26 cellular contexts compared by ENCODE assay signal in genomic region chrX:96540111-96540631, GRCh38.
DNase-seq lines count a peak whose midpoint lies in the region; ATAC-seq and TF ChIP-seq lines count a peak whose summit lies in the region.
"Had no signal": no experiment of that assay in that cellular context is flagged by ENCODE, and none has a peak within 500 bp of the region (broad histone marks: within the 10 kb centered on the region; RNA-seq: fewer than 3 reads in every experiment).

No MANE protein-coding gene starts in this region.

- H3K36me3 Mint-ChIP-seq in endodermal cell (ENCODE audit: low read depth) = no peaks in the 10 kb centered on the region
- H3K36me3 Mint-ChIP-seq: CD8-positive, alpha-beta memory T cell; memory B cell; stimulated activated effector memory CD8-positive, alpha-beta T cell treated with anti-CD3 and anti-CD28 coated beads, Interleukin-12 subunit alpha, Interleukin-12 subunit beta, amount 100 ng/mL, for 72 hours had no signal

- TF ChIP-seq CTCF in NB4 (IDR thresholded peaks at IDR 0.05; ENCODE audit: low read depth, low read length) (no peak), endodermal cell (conservative IDR thresholded peaks at IDR 0.05) (no peak)

- no peak overlapping the region for H3K4me3 ChIP-seq in NB4 (ENCODE audit: low read depth, low read length)
- H3K4me3 ChIP-seq in endodermal cell (ENCODE audit: low read length) = no peak overlapping the region
- H3K4me3 ChIP-seq: A549, MG63 had no signal

- ATAC-seq in HG03159 (IDR thresholded peaks at IDR 0.05; ENCODE audit: unreplicated experiment) (peak; percentile 72), GM19023 (IDR thresholded peaks at IDR 0.05; ENCODE audit: unreplicated experiment) (no peak), SK-N-SH treated with all-trans-retinoic acid at 6 μM for 48 hours (no peak)
- ATAC-seq: A549; stimulated activated effector memory CD8-positive, alpha-beta T cell treated with anti-CD3 and anti-CD28 coated beads, Interleukin-12 subunit alpha, Interleukin-12 subunit beta, amount 100 ng/mL, for 72 hours had no signal

- no peaks in the 10 kb centered on the region for H3K9me3 Mint-ChIP-seq in endodermal cell
- H3K9me3 Mint-ChIP-seq: activated B cell treated with CpG ODN at 0.5 μM for 24 hours; activated naive CD4-positive, alpha-beta T cell treated with anti-CD3 and anti-CD28 coated beads for 36 hours; CD8-positive, alpha-beta memory T cell; memory B cell; stimulated activated effector memory CD8-positive, alpha-beta T cell treated with anti-CD3 and anti-CD28 coated beads, Interleukin-12 subunit alpha, Interleukin-12 subunit beta, amount 100 ng/mL, for 72 hours had no signal

- WGBS in endodermal cell (ENCODE audit: insufficient coverage in 1 of 2, insufficient read length in 1 of 2), 2 experiments = 88% methylated on average over 1 of the region's 2 CpGs; no CpG with 5 or more reads in 1 of the 2 experiments

- H3K4me1 Mint-ChIP-seq in endodermal cell = peaks cover 47% of the 10 kb centered on the region
- H3K4me1 Mint-ChIP-seq: activated B cell treated with CpG ODN at 0.5 μM for 24 hours; B cell; CD8-positive, alpha-beta memory T cell; memory B cell; stimulated activated effector memory CD8-positive, alpha-beta T cell treated with anti-CD3 and anti-CD28 coated beads, Interleukin-12 subunit alpha, Interleukin-12 subunit beta, amount 100 ng/mL, for 72 hours had no signal

- H3K27ac ChIP-seq in endodermal cell (ENCODE audit: low read depth, low read length) = no peak overlapping the region
- H3K27ac ChIP-seq: A549 had no signal

- H3K9ac ChIP-seq in endodermal cell (ENCODE audit: extremely low read depth, low read length, poor library complexity, severe bottlenecking) = no peak overlapping the region

- H3K4me3 Mint-ChIP-seq in endodermal cell = no peak overlapping the region
- H3K4me3 Mint-ChIP-seq: activated B cell treated with CpG ODN at 0.5 μM for 24 hours; activated naive CD4-positive, alpha-beta T cell treated with anti-CD3 and anti-CD28 coated beads for 36 hours; B cell; CD8-positive, alpha-beta memory T cell; memory B cell; stimulated activated effector memory CD8-positive, alpha-beta T cell treated with anti-CD3 and anti-CD28 coated beads, Interleukin-12 subunit alpha, Interleukin-12 subunit beta, amount 100 ng/mL, for 72 hours had no signal

- no peak for TF ChIP-seq POLR2A in NB4 (IDR thresholded peaks at IDR 0.05; ENCODE audit: extremely low read depth, insufficient read length)

- no peaks in the 10 kb centered on the region for H3K27me3 Mint-ChIP-seq in endodermal cell (ENCODE audit: insufficient read depth)
- H3K27me3 Mint-ChIP-seq: activated B cell treated with CpG ODN at 0.5 μM for 24 hours, B cell, memory B cell had no signal

- no peak overlapping the region for H3K27ac Mint-ChIP-seq in endodermal cell
- H3K27ac Mint-ChIP-seq: activated B cell treated with CpG ODN at 0.5 μM for 24 hours; activated naive CD4-positive, alpha-beta T cell treated with anti-CD3 and anti-CD28 coated beads for 36 hours; B cell; CD8-positive, alpha-beta memory T cell; memory B cell; stimulated activated effector memory CD8-positive, alpha-beta T cell treated with anti-CD3 and anti-CD28 coated beads, Interleukin-12 subunit alpha, Interleukin-12 subunit beta, amount 100 ng/mL, for 72 hours had no signal

- H3K4me1 ChIP-seq in endodermal cell (ENCODE audit: control insufficient read depth, insufficient read depth, low read length) = no peaks in the 10 kb centered on the region
- H3K4me1 ChIP-seq: A549 had no signal

- H3K27me3 ChIP-seq in endodermal cell (ENCODE audit: control insufficient read depth, insufficient read depth, low read length, poor library complexity, severe bottlenecking) = no peaks in the 10 kb centered on the region
- H3K27me3 ChIP-seq: MG63 had no signal

- no peaks in the 10 kb centered on the region for H3K36me3 ChIP-seq in endodermal cell (ENCODE audit: control insufficient read depth, insufficient read depth, low read length)
- H3K36me3 ChIP-seq: MG63 had no signal

- peak; percentile 36 to 40 for DNase-seq in AML-193 (lab: John Stamatoyannopoulos, UW)
- DNase-seq in NB4 (ENCODE audit: low read depth) = peak; percentile 71
- peak; percentile 1 for DNase-seq in dermis blood vessel endothelial cell
- no peak for DNase-seq in endodermal cell
- DNase-seq in COLO829 (ENCODE audit: low spot score) = no peak
- DNase-seq: activated B cell treated with CpG ODN at 0.5 μM for 24 hours; activated naive CD4-positive, alpha-beta T cell treated with anti-CD3 and anti-CD28 coated beads for 36 hours; amygdala; CD8-positive, alpha-beta memory T cell; cortex of kidney; IMR-90; MG63; NCI-H1694; NCI-H526; nucleus accumbens; stimulated activated CD4-positive, alpha-beta T cell treated with anti-CD3 and anti-CD28 coated beads, Interleukin-1b, Interleukin-23, amount 100 ng/mL, for 48 hours; substantia nigra; SW 1271; T1000 had no signal

- H3K9me3 ChIP-seq in endodermal cell (ENCODE audit: control insufficient read depth, low read length) = no peaks in the 10 kb centered on the region
- H3K9me3 ChIP-seq: A549, MG63 had no signal

TF ChIP-seq in SK-N-SH treated with all-trans-retinoic acid at 6 μM for 48 hours, 23 proteins besides CTCF, POLR2A, EP300 and RAD21:
- TF ChIP-seq ZNF565 (CRISPR knock-in tag; conservative IDR thresholded peaks at IDR 0.05; ENCODE audit: low read depth) (no peak), ZNF70 (CRISPR knock-in tag; IDR thresholded peaks at IDR 0.05) (no peak), SNAI2 (CRISPR knock-in tag; IDR thresholded peaks at IDR 0.05) (no peak), PPARA (CRISPR knock-in tag; IDR thresholded peaks at IDR 0.05; ENCODE audit: borderline replicate concordance) (no peak), CREB5 (CRISPR knock-in tag; IDR thresholded peaks at IDR 0.05; ENCODE audit: low read depth) (no peak), ZC3H10 (CRISPR knock-in tag; IDR thresholded peaks at IDR 0.05) (no peak), GLIS3 (CRISPR knock-in tag; IDR thresholded peaks at IDR 0.05) (no peak), ARNTL (CRISPR knock-in tag; IDR thresholded peaks at IDR 0.05; ENCODE audit: borderline replicate concordance, low read depth) (no peak), TOX (CRISPR knock-in tag; IDR thresholded peaks at IDR 0.05; ENCODE audit: borderline replicate concordance) (no peak), ZFP30 (CRISPR knock-in tag; IDR thresholded peaks at IDR 0.05) (no peak), ESRRG (CRISPR knock-in tag; IDR thresholded peaks at IDR 0.05) (no peak), TCF4 (CRISPR knock-in tag; IDR thresholded peaks at IDR 0.05; ENCODE audit: borderline replicate concordance) (no peak), TSHZ2 (CRISPR knock-in tag; IDR thresholded peaks at IDR 0.05) (no peak)

Comparison
In these comparisons a context has a peak if more than half of its experiments do, and no peak if none do; other contexts are left out.
1. DNase-seq: peak in AML-193 (2 of 2), NB4 (single experiment) and dermis blood vessel endothelial cell (single experiment); none in endodermal cell (single experiment) and COLO829 (single experiment).